Comparison of ENCODE assay signal across 8 cellular contexts in genomic region chr15:56052389-56053045, GRCh38. TPM values are rescaled to one million over a fixed set of nuclear protein-coding genes. Genes with fewer than 3 reads are reported as not detected.
DNase-seq lines count a peak whose midpoint lies in the region; ATAC-seq, FAIRE-seq and TF ChIP-seq lines count a peak whose summit lies in the region.

No MANE protein-coding gene starts in this region.

- H3K36me3 ChIP-seq in KMS-11 (ENCODE audit: insufficient read depth) (no peaks in the 10 kb centered on the region), pancreas (no peaks in the 10 kb centered on the region)

- peak; percentile 24 to 87 for DNase-seq in SW 1271 (lab: John Stamatoyannopoulos, UW)
- DNase-seq in fibroblast of mammary gland (ENCODE audit: low read depth), result peak; percentile 62
- no peak for DNase-seq in pancreas
- DNase-seq in NCI-H187 (lab: John Stamatoyannopoulos, UW), result no peak

- H3K4me1 ChIP-seq in KMS-11 (ENCODE audit: low read depth, poor library complexity, severe bottlenecking), result no peaks in the 10 kb centered on the region
- H3K4me1 ChIP-seq in pancreas, result no peaks in the 10 kb centered on the region

- no peak overlapping the region for H3K4me3 ChIP-seq in KMS-11 (IDR thresholded peaks at IDR 0.05; ENCODE audit: insufficient read depth, low read depth, low read length)
- H3K4me3 ChIP-seq in fibroblast of mammary gland (ENCODE audit: control insufficient read depth, low read depth, low read length), result no peak overlapping the region
- no peak overlapping the region for H3K4me3 ChIP-seq in pancreas

- H3K27ac ChIP-seq in C4-2B (no peak overlapping the region), KMS-11 (no peak overlapping the region), pancreas (no peak overlapping the region)

- no peak overlapping the region for H3K4me2 ChIP-seq in KMS-11

- peak; percentile 84 for FAIRE-seq in pancreas (lab: Jason Lieb, UNC)

- no peaks in the 10 kb centered on the region for H3K79me2 ChIP-seq in KMS-11 (ENCODE audit: insufficient read depth, low read depth)

- H4K20me1 ChIP-seq in KMS-11 (ENCODE audit: insufficient read depth), result no peaks in the 10 kb centered on the region

- intact Hi-C loops in pancreas (cut with DNase I), result no loop called here

- no peaks in the 10 kb centered on the region for H3K9me3 ChIP-seq in pancreas

- TF ChIP-seq CTCF in C4-2B (conservative IDR thresholded peaks at IDR 0.05), result peak; percentile 90
- TF ChIP-seq CTCF in KMS-11 (conservative IDR thresholded peaks at IDR 0.05; ENCODE audit: low read depth, low read length), result peak; percentile 71
- TF ChIP-seq CTCF in fibroblast of mammary gland (conservative IDR thresholded peaks at IDR 0.05; ENCODE audit: control insufficient read depth, insufficient read depth, low read depth, low read length), result peak; percentile 85
- TF ChIP-seq CTCF in pancreas (IDR thresholded peaks at IDR 0.05), result peak; percentile 44 to 66 (median 60)

- 5 to 11% methylated on average over 2 of the region's 2 CpGs for WGBS in pancreas, 2 donors

- no peak overlapping the region for H3K9ac ChIP-seq in KMS-11

- ATAC-seq in GM18498 (IDR thresholded peaks at IDR 0.05; ENCODE audit: unreplicated experiment), result peak; percentile 69
- ATAC-seq in pancreas, result peak in 3 of 4 donors; percentile 74 to 84 (median 78)
- ATAC-seq in HG03097 (IDR thresholded peaks at IDR 0.05; ENCODE audit: low FRiP score, unreplicated experiment), result no peak

- no peaks in the 10 kb centered on the region for H3K27me3 ChIP-seq in KMS-11 (ENCODE audit: insufficient read depth, low read depth)
- no peaks in the 10 kb centered on the region for H3K27me3 ChIP-seq in pancreas

- no peak overlapping the region for H2AFZ ChIP-seq in KMS-11 (ENCODE audit: low read depth)

RNA-seq across cellular contexts. Expression of gene NEDD4, which starts 59.1 kb away (rescaled TPM):
- 1 to 10 TPM; 3.8 to 9.5 (median 5.3) TPM for total RNA-seq in pancreas
- 1 to 10 TPM; 1.4 TPM for polyA plus RNA-seq in pancreas

Comparison
In these comparisons a context has a peak if more than half of its experiments do, and no peak if none do; other contexts are left out.
1. DNase-seq: peak in SW 1271 (2 of 2) and fibroblast of mammary gland (single experiment); none in pancreas (0 of 6) and NCI-H187 (0 of 2).
2. Peak in every context shown above with its lines, with median percentiles within 50 percentile points of each other: CTCF ChIP-seq.